In genomic region chr12:131076277-131076676, GRCh38 we compare ENCODE assay signal across 21 cellular contexts.
"Had no signal": no experiment of that assay in that cellular context is flagged by ENCODE, and none has a peak within 500 bp of the region (broad histone marks: within the 10 kb centered on the region; RNA-seq: fewer than 3 reads in every experiment).

No MANE protein-coding gene starts in this region.

- H3K4me3 ChIP-seq: ascending aorta, esophagus squamous epithelium, sigmoid colon, suprapubic skin had no signal

- H3K4me3 Mint-ChIP-seq: activated B cell treated with CpG ODN at 0.5 μM for 24 hours; activated CD4-positive, alpha-beta memory T cell treated with anti-CD3 and anti-CD28 coated beads for 36 hours; activated CD8-positive, alpha-beta memory T cell treated with anti-CD3 and anti-CD28 coated beads, Interleukin-2, amount 10 ng/mL, durations not matched to agents 7 days and 5 days; immature natural killer cell; naive thymus-derived CD4-positive, alpha-beta T cell had no signal

- H3K4me1 ChIP-seq: ascending aorta, parathyroid adenoma, sigmoid colon had no signal

- FAIRE-seq: endothelial cell of umbilical vein had no signal

- ATAC-seq: activated CD8-positive, alpha-beta memory T cell treated with anti-CD3 and anti-CD28 coated beads, Interleukin-2, amount 10 ng/mL, durations not matched to agents 7 days and 5 days had no signal

- H3K27me3 Mint-ChIP-seq: activated B cell treated with CpG ODN at 0.5 μM for 24 hours had no signal

- H3K9me3 Mint-ChIP-seq: activated CD4-positive, alpha-beta memory T cell treated with anti-CD3 and anti-CD28 coated beads for 36 hours; activated T-helper 2 cell treated with anti-CD3 and anti-CD28 coated beads, Interferon-gamma antibody, Interleukin-2, Interleukin-4, amounts not matched to agents 10 μg/mL and 5 μg/mL and 100 μg/mL, durations not matched to agents 14 hours and 24 hours and 36 hours; immature natural killer cell had no signal

- H3K27me3 ChIP-seq: ascending aorta, esophagus squamous epithelium, sigmoid colon, suprapubic skin had no signal

- H3K27ac ChIP-seq: ascending aorta, esophagus squamous epithelium, parathyroid adenoma, sigmoid colon, suprapubic skin had no signal

- H3K36me3 ChIP-seq: ascending aorta, esophagus squamous epithelium, sigmoid colon, suprapubic skin had no signal

- H3K9me3 ChIP-seq: esophagus squamous epithelium, sigmoid colon, suprapubic skin had no signal

- H3K27ac Mint-ChIP-seq: activated B cell treated with CpG ODN at 0.5 μM for 24 hours; activated CD4-positive, alpha-beta memory T cell treated with anti-CD3 and anti-CD28 coated beads for 36 hours; activated CD8-positive, alpha-beta memory T cell treated with anti-CD3 and anti-CD28 coated beads, Interleukin-2, amount 10 ng/mL, durations not matched to agents 7 days and 5 days; activated T-helper 2 cell treated with anti-CD3 and anti-CD28 coated beads, Interferon-gamma antibody, Interleukin-2, Interleukin-4, amounts not matched to agents 10 μg/mL and 5 μg/mL and 100 μg/mL, durations not matched to agents 14 hours and 24 hours and 36 hours; immature natural killer cell; naive thymus-derived CD4-positive, alpha-beta T cell had no signal

- H3K4me1 Mint-ChIP-seq: activated B cell treated with CpG ODN at 0.5 μM for 24 hours; activated CD8-positive, alpha-beta memory T cell treated with anti-CD3 and anti-CD28 coated beads, Interleukin-2, amount 10 ng/mL, durations not matched to agents 7 days and 5 days; immature natural killer cell; naive thymus-derived CD4-positive, alpha-beta T cell had no signal

- H3K9ac ChIP-seq: parathyroid adenoma, SK-N-SH had no signal

- DNase-seq: activated CD4-positive, alpha-beta memory T cell treated with anti-CD3 and anti-CD28 coated beads for 36 hours; activated CD4-positive, alpha-beta T cell treated with anti-CD3 and anti-CD28 coated beads for 4 hours; activated CD8-positive, alpha-beta memory T cell treated with anti-CD3 and anti-CD28 coated beads, Interleukin-2, amount 10 ng/mL, durations not matched to agents 7 days and 5 days; activated naive CD4-positive, alpha-beta T cell treated with anti-CD3 and anti-CD28 coated beads, Interleukin-2, amount 50 U/mL, for 16 hours; activated T-cell treated with anti-CD3 and anti-CD28 coated beads, Interleukin-2, amount 50 U/mL, for 1 hour; cortex of kidney; effector CD4-positive, alpha-beta T cell; esophagus squamous epithelium; immature natural killer cell; mesenchymal stem cell; sigmoid colon; stimulated activated CD4-positive, alpha-beta T cell treated with anti-CD3 and anti-CD28 coated beads, Interleukin-4, amount 100 ng/mL, for 24 hours; stimulated activated naive CD4-positive, alpha-beta T cell had no signal

- H3K36me3 Mint-ChIP-seq: activated CD4-positive, alpha-beta memory T cell treated with anti-CD3 and anti-CD28 coated beads for 36 hours; activated CD8-positive, alpha-beta memory T cell treated with anti-CD3 and anti-CD28 coated beads, Interleukin-2, amount 10 ng/mL, durations not matched to agents 7 days and 5 days; immature natural killer cell; naive thymus-derived CD4-positive, alpha-beta T cell had no signal
